In genomic region chr10:113300628-113301027, GRCh38 we compare ENCODE assay signal across 13 cellular contexts.
DNase-seq lines count a peak whose midpoint lies in the region; ATAC-seq, FAIRE-seq and TF ChIP-seq lines count a peak whose summit lies in the region.
"Had no signal": no experiment of that assay in that cellular context is flagged by ENCODE, and none has a peak within 500 bp of the region (broad histone marks: within the 10 kb centered on the region; RNA-seq: fewer than 3 reads in every experiment).

No MANE protein-coding gene starts in this region.

- peak; percentile 36 to 79 for DNase-seq in NOMO-1 (lab: John Stamatoyannopoulos, UW; ENCODE audit: unreplicated experiment in 2 of 2)
- no peak for DNase-seq in NCI-H1048 (lab: John Stamatoyannopoulos, UW)
- DNase-seq in tibial nerve (ENCODE audit: low spot score in 2 of 2): no peak
- no peak for DNase-seq in activated effector memory CD4-positive, alpha-beta T cell treated with anti-CD3 and anti-CD28 coated beads, Interleukin-2, amount 50 U/mL, for 16 hours
- DNase-seq in RCC 7860 (ENCODE audit: low spot score): no peak
- DNase-seq: activated T-cell treated with anti-CD3 and anti-CD28 coated beads for 4 hours; CD8-positive, alpha-beta memory T cell; HFFc6; lower lobe of right lung; NCI-H187; NCI-H748 treated with DMSO at 0.1 percent for 48 hours had no signal

- WGBS in tibial nerve, 2 donors: 79 to 86% methylated on average over 3 of the region's 3 CpGs

- H3K9me3 ChIP-seq in tibial nerve: no peaks in the 10 kb centered on the region
- H3K9me3 ChIP-seq: lower lobe of right lung had no signal

- TF ChIP-seq EP300 in tibial nerve (IDR thresholded peaks at IDR 0.05): no peak

- H3K36me3 ChIP-seq in tibial nerve: no peaks in the 10 kb centered on the region
- H3K36me3 ChIP-seq: lower lobe of right lung had no signal

- H3K4me3 ChIP-seq in tibial nerve: no peak overlapping the region
- H3K4me3 ChIP-seq: lower lobe of right lung had no signal

- no peaks in the 10 kb centered on the region for H3K4me1 ChIP-seq in tibial nerve
- H3K4me1 ChIP-seq: lower lobe of right lung had no signal

- peak; percentile 68 for ATAC-seq in GM19351 (IDR thresholded peaks at IDR 0.05; ENCODE audit: unreplicated experiment)
- peak; percentile 70 for ATAC-seq in HG02938 (IDR thresholded peaks at IDR 0.05; ENCODE audit: unreplicated experiment)

- no peaks in the 10 kb centered on the region for H3K27me3 ChIP-seq in tibial nerve

- TF ChIP-seq POLR2A in tibial nerve (IDR thresholded peaks at IDR 0.05): no peak

- TF ChIP-seq CTCF in tibial nerve (IDR thresholded peaks at IDR 0.05): no peak

- no peak overlapping the region for H3K27ac ChIP-seq in tibial nerve
- H3K27ac ChIP-seq: lower lobe of right lung had no signal

- no peak for FAIRE-seq in RCC 7860 (lab: Jason Lieb, UNC)

Comparison
In these comparisons a context has a peak if more than half of its experiments do, and no peak if none do; other contexts are left out.
1. DNase-seq: peak in NOMO-1 (2 of 2); none in NCI-H1048 (single experiment), tibial nerve (0 of 2), activated effector memory CD4-positive, alpha-beta T cell treated with anti-CD3 and anti-CD28 coated beads, Interleukin-2, amount 50 U/mL, for 16 hours (single experiment) and RCC 7860 (single experiment).